In genomic region chr9:20300430-20301115, GRCh38 we compare ENCODE assay signal across 15 cellular contexts.
"Had no signal": no experiment of that assay in that cellular context is flagged by ENCODE, and none has a peak within 500 bp of the region (broad histone marks: within the 10 kb centered on the region; RNA-seq: fewer than 3 reads in every experiment).

No MANE protein-coding gene starts in this region.

- H3K9me3 Mint-ChIP-seq: activated T-helper 17 cell treated with anti-CD3 and anti-CD28 coated beads, Interleukin-2, amount 50 U/mL, for 72 hours; endodermal cell had no signal

- H3K27me3 Mint-ChIP-seq: activated T-helper 17 cell treated with anti-CD3 and anti-CD28 coated beads, Interleukin-2, amount 50 U/mL, for 72 hours had no signal

- ATAC-seq: activated naive CD4-positive, alpha-beta T cell treated with anti-CD3 and anti-CD28 coated beads, Interleukin-2, amount 50 U/mL, for 72 hours; activated T-helper 17 cell treated with anti-CD3 and anti-CD28 coated beads, Interleukin-2, amount 50 U/mL, for 72 hours; esophagus mucosa; foreskin keratinocyte; mucosa of descending colon had no signal

- DNase-seq: activated CD4-positive, alpha-beta T cell treated with anti-CD3 and anti-CD28 coated beads for 4 hours; activated CD8-positive, alpha-beta memory T cell treated with anti-CD3 and anti-CD28 coated beads for 24 hours; anterior cingulate cortex; dermis blood vessel endothelial cell; endodermal cell; foreskin keratinocyte; head of caudate nucleus; mucosa of descending colon; stimulated activated CD4-positive, alpha-beta T cell treated with anti-CD3 and anti-CD28 coated beads, Interleukin-4, amount 100 ng/mL, for 4 hours had no signal

- H3K27me3 ChIP-seq: breast epithelium, foreskin keratinocyte had no signal

- H3K27ac Mint-ChIP-seq: activated naive CD4-positive, alpha-beta T cell treated with anti-CD3 and anti-CD28 coated beads, Interleukin-2, amount 50 U/mL, for 72 hours; activated T-helper 17 cell treated with anti-CD3 and anti-CD28 coated beads, Interleukin-2, amount 50 U/mL, for 72 hours; endodermal cell; nephron had no signal

- H3K4me3 ChIP-seq: breast epithelium, mucosa of descending colon had no signal

- H3K9me3 ChIP-seq: breast epithelium, mucosa of descending colon had no signal

- H3K27ac ChIP-seq: breast epithelium, foreskin keratinocyte, VCaP had no signal

- H3K4me3 Mint-ChIP-seq: activated T-helper 17 cell treated with anti-CD3 and anti-CD28 coated beads, Interleukin-2, amount 50 U/mL, for 72 hours; endodermal cell; nephron had no signal

- H3K36me3 Mint-ChIP-seq: activated naive CD4-positive, alpha-beta T cell treated with anti-CD3 and anti-CD28 coated beads, Interleukin-2, amount 50 U/mL, for 72 hours had no signal

- H3K4me1 ChIP-seq: breast epithelium had no signal

- H3K36me3 ChIP-seq: breast epithelium had no signal
